Comparison of ENCODE assay signal across 8 cellular contexts in the genomic region with DNA sequence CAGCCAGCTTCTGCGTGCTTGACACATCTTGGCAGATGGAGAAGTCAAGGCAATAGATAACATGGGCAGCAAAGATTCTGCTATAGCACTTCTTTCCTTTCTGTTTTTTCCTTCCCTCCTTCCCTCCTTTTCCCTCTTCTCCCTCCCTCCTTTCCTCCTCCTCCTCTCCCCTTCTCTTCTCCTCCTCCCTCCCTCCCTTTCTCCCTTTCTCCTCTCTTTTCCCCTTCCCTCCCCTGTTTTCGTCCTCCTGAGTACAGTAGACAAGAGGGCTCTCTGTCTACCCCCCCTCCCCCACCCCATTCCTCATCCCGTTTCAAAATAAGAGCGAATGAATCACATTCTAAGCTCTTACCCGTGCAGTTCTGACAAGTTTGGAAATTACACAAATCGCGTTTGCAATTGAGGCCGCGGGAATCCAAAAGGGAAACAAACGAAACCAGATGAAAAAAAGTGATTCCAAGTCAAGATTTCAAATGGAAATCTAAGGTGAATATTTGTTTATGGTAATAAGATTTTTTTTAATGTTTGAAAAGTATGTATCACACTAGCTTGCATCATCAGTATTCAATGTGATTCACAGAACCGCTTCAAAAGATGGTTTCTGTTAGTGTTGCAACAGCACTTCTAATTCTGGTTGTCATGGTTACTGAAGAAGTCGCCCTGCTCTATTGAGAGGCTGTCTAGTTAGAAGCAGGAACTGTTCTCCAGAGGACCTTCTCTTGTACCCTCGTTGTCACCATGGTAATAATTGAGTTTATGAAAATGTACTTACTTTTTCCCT. TPM values are rescaled to one million over a fixed set of nuclear protein-coding genes. Genes with fewer than 3 reads are reported as not detected.
DNase-seq lines count a peak whose midpoint lies in the region; ATAC-seq and TF ChIP-seq lines count a peak whose summit lies in the region.

No MANE protein-coding gene starts in this region.

- peaks cover 0 to 15% (median 8%) of the 10 kb centered on the region in 5 donors for H3K27me3 ChIP-seq in subcutaneous abdominal adipose tissue (ENCODE audit: control insufficient read depth in 5 of 5, insufficient read depth in 4 of 5, low read length in 5 of 5)

- ATAC-seq in mucosa of descending colon: peak; percentile 38
- no peak for ATAC-seq in left colon

- no peak for TF ChIP-seq POLR2A in NB4 (IDR thresholded peaks at IDR 0.05; ENCODE audit: extremely low read depth, insufficient read length)

- H3K9me3 ChIP-seq in ES-I3 (ENCODE audit: control insufficient read depth, insufficient read depth, low read length): no peaks in the 10 kb centered on the region
- H3K9me3 ChIP-seq in mucosa of descending colon: no peaks in the 10 kb centered on the region
- H3K9me3 ChIP-seq in subcutaneous abdominal adipose tissue (ENCODE audit: control insufficient read depth in 5 of 5, low read length in 5 of 5): no peaks in the 10 kb centered on the region

- H3K36me3 ChIP-seq in ES-I3 (ENCODE audit: insufficient read depth, low read length): no peaks in the 10 kb centered on the region
- no peaks in the 10 kb centered on the region for H3K36me3 ChIP-seq in mucosa of descending colon (ENCODE audit: low read depth)
- no peaks in the 10 kb centered on the region for H3K36me3 ChIP-seq in subcutaneous abdominal adipose tissue (ENCODE audit: control insufficient read depth in 5 of 5, insufficient read depth in 5 of 5, low read length in 5 of 5)

- DNase-seq in GOT3 (lab: John Stamatoyannopoulos, UW): peak; percentile 9
- DNase-seq in NB4 (ENCODE audit: low read depth): peak; percentile 84
- peak; percentile 25 to 27 for DNase-seq in activated CD4-positive, alpha-beta T cell treated with anti-CD3 and anti-CD28 coated beads, Interleukin-2, amount 50 U/mL, for 4 hours
- DNase-seq in epithelial cell of esophagus (ENCODE audit: low read depth): peak; percentile 86
- DNase-seq in mucosa of descending colon: no peak
- no peak for DNase-seq in left colon

- intact Hi-C loops in mucosa of descending colon (cut with DNase I, micrococcal nuclease): no loop called here
- intact Hi-C loops in left colon (cut with DNase I, micrococcal nuclease): no loop called here

- TF ChIP-seq CTCF in NB4 (IDR thresholded peaks at IDR 0.05; ENCODE audit: low read depth, low read length): no peak
- no peak for TF ChIP-seq CTCF in epithelial cell of esophagus (IDR thresholded peaks at IDR 0.05; ENCODE audit: insufficient read depth, low read depth, low read length, missing control alignments)
- no peak for TF ChIP-seq CTCF in mucosa of descending colon (IDR thresholded peaks at IDR 0.05)

- H3K4me1 ChIP-seq in ES-I3 (ENCODE audit: insufficient read depth, low read length) (no peaks in the 10 kb centered on the region; the same call in 1 of the 2 replicates), mucosa of descending colon (ENCODE audit: low read depth) (peaks cover 7% of the 10 kb centered on the region), subcutaneous abdominal adipose tissue (ENCODE audit: control insufficient read depth in 5 of 5, insufficient read depth in 5 of 5, low read length in 5 of 5) (peaks cover 1 to 27% (median 25%) of the 10 kb centered on the region in 5 donors)

- H3K4me3 ChIP-seq in NB4 (ENCODE audit: low read depth, low read length) (peak overlapping the region; percentile 16), epithelial cell of esophagus (ENCODE audit: low read length) (peak overlapping the region; percentile 45), mucosa of descending colon (no peak overlapping the region), subcutaneous abdominal adipose tissue (ENCODE audit: low read depth in 1 of 5, low read length in 5 of 5) (peak overlapping the region; percentile 61 to 80 (median 75))

- H3K27ac ChIP-seq in subcutaneous abdominal adipose tissue (ENCODE audit: low read depth, low read length): no peak overlapping the region

- peak overlapping the region; percentile 42; the same call in 1 of the 2 replicates for H3K9ac ChIP-seq in ES-I3 (ENCODE audit: low read depth, low read length)
- H3K9ac ChIP-seq in subcutaneous abdominal adipose tissue (ENCODE audit: low read length in 5 of 5): peak overlapping the region in 1 of 5 donors; percentile 56

RNA-seq across cellular contexts. Expression of gene NIM1K, which starts 1.3 kb away (rescaled TPM):
- total RNA-seq in mucosa of descending colon: 1 to 10 TPM in 1 of 3 donors, under 1 TPM in 2; 0.20 to 1.5 (median 0.43) TPM
- total RNA-seq in left colon: under 1 TPM; 0.20 to 0.34 TPM

Comparison
In these comparisons a context has a peak if more than half of its experiments do, and no peak if none do; other contexts are left out.
1. DNase-seq: peak in GOT3 (single experiment), NB4 (single experiment), activated CD4-positive, alpha-beta T cell treated with anti-CD3 and anti-CD28 coated beads, Interleukin-2, amount 50 U/mL, for 4 hours (2 of 2) and epithelial cell of esophagus (single experiment); none in mucosa of descending colon (0 of 3) and left colon (0 of 2).